Comparison of ENCODE assay signal across 28 cellular contexts in genomic region chr6:22499815-22500214, GRCh38.
"Had no signal": no experiment of that assay in that cellular context is flagged by ENCODE, and none has a peak within 500 bp of the region (broad histone marks: within the 10 kb centered on the region; RNA-seq: fewer than 3 reads in every experiment).

No MANE protein-coding gene starts in this region.

- H3K79me2 ChIP-seq: hepatocyte had no signal

- H3K9me3 ChIP-seq: ascending aorta, breast epithelium, colonic mucosa, esophagus squamous epithelium, gastroesophageal sphincter, heart right ventricle had no signal

- H3K4me1 ChIP-seq: ascending aorta, breast epithelium, colonic mucosa, esophagus squamous epithelium had no signal

- H3K36me3 ChIP-seq: ascending aorta, breast epithelium, cardiac muscle cell, colonic mucosa, esophagus squamous epithelium, gastroesophageal sphincter, heart right ventricle had no signal

- H3K4me2 ChIP-seq: hepatocyte had no signal

- H2AFZ ChIP-seq: hepatocyte had no signal

- H3K27me3 ChIP-seq: ascending aorta, breast epithelium, cardiac muscle cell, colonic mucosa, esophagus squamous epithelium, gastroesophageal sphincter, heart right ventricle, hepatocyte had no signal

- H3K4me3 ChIP-seq: ascending aorta, breast epithelium, cardiac muscle cell, colonic mucosa, esophagus squamous epithelium, gastroesophageal sphincter, heart right ventricle, hepatocyte had no signal

- DNase-seq: activated CD4-positive, alpha-beta memory T cell treated with anti-CD3 and anti-CD28 coated beads for 36 hours; activated CD4-positive, alpha-beta T cell treated with anti-CD3 and anti-CD28 coated beads for 36 hours; activated CD4-positive, alpha-beta T cell treated with anti-CD3 and anti-CD28 coated beads, Interleukin-2, amount 10 ng/mL, durations not matched to agents 24 days and 14 days; activated CD4-positive, CD25-positive, alpha-beta regulatory T cell; activated CD4-positive, CD25-positive, alpha-beta regulatory T cell treated with anti-CD3 and anti-CD28 coated beads, Interleukin-2, amount 50 U/mL, for 72 hours; activated CD8-positive, alpha-beta memory T cell treated with anti-CD3 and anti-CD28 coated beads, Interleukin-2, amount 10 ng/mL, durations not matched to agents 7 days and 5 days; activated CD8-positive, alpha-beta memory T cell treated with anti-CD3 and anti-CD28 coated beads, Interleukin-2, amount 50 U/mL, for 4 hours; activated CD8-positive, alpha-beta T cell treated with anti-CD3 and anti-CD28 coated beads, Interleukin-2, amount 10 ng/mL, durations not matched to agents 7 days and 5 days; activated effector memory CD4-positive, alpha-beta T cell treated with anti-CD3 and anti-CD28 coated beads, Interleukin-2, amount 50 U/mL, for 16 hours; activated naive CD4-positive, alpha-beta T cell treated with anti-CD3 and anti-CD28 coated beads for 36 hours; activated naive CD8-positive, alpha-beta T cell treated with anti-CD3 and anti-CD28 coated beads for 36 hours; activated naive CD8-positive, alpha-beta T cell treated with anti-CD3 and anti-CD28 coated beads, Interleukin-2, amount 50 U/mL, for 24 hours; activated T-cell treated with anti-CD3 and anti-CD28 coated beads, Interleukin-2, amount 50 U/mL, for 1 hour; activated T-cell treated with anti-CD3 and anti-CD28 coated beads, Interleukin-2, amount 50 U/mL, for 48 hours; central memory CD4-positive, alpha-beta T cell; cerebellar nuclear complex; colonic mucosa; effector CD8-positive, alpha-beta T cell; esophagus squamous epithelium; foreskin melanocyte; heart right ventricle; T-helper 2 cell had no signal

- H3K27ac ChIP-seq: ascending aorta, breast epithelium, cardiac muscle cell, colonic mucosa, epithelial cell of prostate, esophagus squamous epithelium, gastroesophageal sphincter, heart right ventricle, hepatocyte had no signal
